Comparison of ENCODE assay signal across 29 cellular contexts in genomic region chr13:31052478-31052877, GRCh38.
"Had no signal": no experiment of that assay in that cellular context is flagged by ENCODE, and none has a peak within 500 bp of the region (broad histone marks: within the 10 kb centered on the region; RNA-seq: fewer than 3 reads in every experiment).

No MANE protein-coding gene starts in this region.

- H3K9me3 ChIP-seq: neutrophil, ovary, psoas muscle, right lobe of liver, sigmoid colon, stomach, testis, tibial artery, transverse colon, upper lobe of right lung, uterus had no signal

- H3K4me1 ChIP-seq: parathyroid adenoma, psoas muscle, right lobe of liver, tibial artery, upper lobe of right lung, uterus had no signal

- H3K4me3 ChIP-seq: ovary, psoas muscle, right lobe of liver, sigmoid colon, stomach, testis, tibial artery, transverse colon, upper lobe of right lung, uterus had no signal

- DNase-seq: naive thymus-derived CD8-positive, alpha-beta T cell; nephron progenitor cell; nucleus accumbens; ovary; right cardiac atrium; sigmoid colon; small intestine; stimulated activated CD4-positive, alpha-beta T cell treated with anti-CD3 and anti-CD28 coated beads, Interleukin-15, amount 100 ng/mL, for 24 hours; stimulated activated CD4-positive, alpha-beta T cell treated with anti-CD3 and anti-CD28 coated beads, Interleukin-2, amount 100 ng/mL, for 24 hours; stimulated activated CD4-positive, alpha-beta T cell treated with anti-CD3 and anti-CD28 coated beads, Interleukin-2, amount 100 ng/mL, for 48 hours; stimulated activated CD4-positive, alpha-beta T cell treated with anti-CD3 and anti-CD28 coated beads, Interleukin-4, amount 100 ng/mL, for 24 hours; stimulated activated naive B cell treated with anti-CD40 and anti-IgM and Interleukin-4, amounts not matched to agents 10 μg/mL and 1 μg/mL and 100 μg/mL, for 72 hours; stimulated activated naive CD4-positive, alpha-beta T cell treated with Interleukin-2 at 50 U/mL for 16 hours; stomach; testis; transverse colon; upper lobe of right lung; uterus had no signal

- H3K36me3 Mint-ChIP-seq: naive thymus-derived CD8-positive, alpha-beta T cell; natural killer cell treated with Interleukin-12 subunit alpha and Interleukin-12 subunit beta and Interleukin-15 and Interleukin-18, amount 100 ng/mL, for 72 hours; stimulated activated effector memory CD8-positive, alpha-beta T cell treated with anti-CD3 and anti-CD28 coated beads, Interleukin-12 subunit alpha, Interleukin-12 subunit beta, amount 100 ng/mL, for 72 hours; stimulated activated naive B cell treated with anti-CD40 and anti-IgM and Interleukin-4, amounts not matched to agents 10 μg/mL and 1 μg/mL and 100 μg/mL, for 72 hours; type B pancreatic cell had no signal

- H3K9me3 Mint-ChIP-seq: naive thymus-derived CD8-positive, alpha-beta T cell; natural killer cell treated with Interleukin-12 subunit alpha and Interleukin-12 subunit beta and Interleukin-15 and Interleukin-18, amount 100 ng/mL, for 72 hours; nephron progenitor cell; neural crest cell; stimulated activated effector memory CD8-positive, alpha-beta T cell treated with anti-CD3 and anti-CD28 coated beads, Interleukin-12 subunit alpha, Interleukin-12 subunit beta, amount 100 ng/mL, for 72 hours; stimulated activated naive B cell treated with anti-CD40 and anti-IgM and Interleukin-4, amounts not matched to agents 10 μg/mL and 1 μg/mL and 100 μg/mL, for 72 hours; stimulated activated naive CD8-positive, alpha-beta T cell treated with anti-CD3 and anti-CD28 coated beads, Interleukin-15, Interleukin-2, amounts not matched to agents 100 ng/mL and 50 ng/mL, for 24 hours; type B pancreatic cell had no signal

- H3K27ac ChIP-seq: neutrophil, ovary, parathyroid adenoma, psoas muscle, right lobe of liver, sigmoid colon, stomach, testis, tibial artery, transverse colon, upper lobe of right lung, uterus had no signal

- H3K27me3 ChIP-seq: ovary, right lobe of liver, sigmoid colon, testis, transverse colon, upper lobe of right lung, uterus had no signal

- H3K27ac Mint-ChIP-seq: naive thymus-derived CD8-positive, alpha-beta T cell; natural killer cell treated with Interleukin-12 subunit alpha and Interleukin-12 subunit beta and Interleukin-15 and Interleukin-18, amount 100 ng/mL, for 72 hours; nephron progenitor cell; progenitor cell of endocrine pancreas; stimulated activated effector memory CD8-positive, alpha-beta T cell treated with anti-CD3 and anti-CD28 coated beads, Interleukin-12 subunit alpha, Interleukin-12 subunit beta, amount 100 ng/mL, for 72 hours; stimulated activated naive CD8-positive, alpha-beta T cell treated with anti-CD3 and anti-CD28 coated beads, Interleukin-15, Interleukin-2, amounts not matched to agents 100 ng/mL and 50 ng/mL, for 24 hours; type B pancreatic cell had no signal

- H3K4me1 Mint-ChIP-seq: naive thymus-derived CD8-positive, alpha-beta T cell had no signal

- ATAC-seq: naive thymus-derived CD8-positive, alpha-beta T cell; natural killer cell treated with Interleukin-12 subunit alpha and Interleukin-12 subunit beta and Interleukin-15 and Interleukin-18, amount 100 ng/mL, for 72 hours; stimulated activated effector memory CD8-positive, alpha-beta T cell treated with anti-CD3 and anti-CD28 coated beads, Interleukin-12 subunit alpha, Interleukin-12 subunit beta, amount 100 ng/mL, for 72 hours; stimulated activated naive B cell treated with anti-CD40 and anti-IgM and Interleukin-4, amounts not matched to agents 10 μg/mL and 1 μg/mL and 100 μg/mL, for 72 hours; upper lobe of right lung had no signal

- H3K4me3 Mint-ChIP-seq: naive thymus-derived CD8-positive, alpha-beta T cell; natural killer cell treated with Interleukin-12 subunit alpha and Interleukin-12 subunit beta and Interleukin-15 and Interleukin-18, amount 100 ng/mL, for 72 hours; nephron progenitor cell; neural crest cell; stimulated activated effector memory CD8-positive, alpha-beta T cell treated with anti-CD3 and anti-CD28 coated beads, Interleukin-12 subunit alpha, Interleukin-12 subunit beta, amount 100 ng/mL, for 72 hours; stimulated activated naive B cell treated with anti-CD40 and anti-IgM and Interleukin-4, amounts not matched to agents 10 μg/mL and 1 μg/mL and 100 μg/mL, for 72 hours; stimulated activated naive CD8-positive, alpha-beta T cell treated with anti-CD3 and anti-CD28 coated beads, Interleukin-15, Interleukin-2, amounts not matched to agents 100 ng/mL and 50 ng/mL, for 24 hours; type B pancreatic cell had no signal

- H3K36me3 ChIP-seq: neutrophil, ovary, right lobe of liver, sigmoid colon, stomach, tibial artery, transverse colon, upper lobe of right lung, uterus had no signal
